In genomic region chr12:18296909-18297280, GRCh38 we compare ENCODE assay signal across 2 cellular contexts.
TF ChIP-seq lines count a peak whose summit lies in the region.

No MANE protein-coding gene starts in this region.

TF ChIP-seq in GM23338, 12 proteins besides CTCF, POLR2A, EP300 and RAD21 (continued from another document):
- TF ChIP-seq ZNF462 (CRISPR knock-in tag; IDR thresholded peaks at IDR 0.05) = no peak

TF ChIP-seq in SK-N-SH, 30 proteins besides CTCF, POLR2A, EP300 and RAD21 (continued from another document):
- TF ChIP-seq IRF3 (IDR thresholded peaks at IDR 0.05; ENCODE audit: low read depth, low read length) (no peak), GABPA (IDR thresholded peaks at IDR 0.05; ENCODE audit: low read depth) (no peak)
